Comparison of ENCODE assay signal across 16 cellular contexts in the genomic region with DNA sequence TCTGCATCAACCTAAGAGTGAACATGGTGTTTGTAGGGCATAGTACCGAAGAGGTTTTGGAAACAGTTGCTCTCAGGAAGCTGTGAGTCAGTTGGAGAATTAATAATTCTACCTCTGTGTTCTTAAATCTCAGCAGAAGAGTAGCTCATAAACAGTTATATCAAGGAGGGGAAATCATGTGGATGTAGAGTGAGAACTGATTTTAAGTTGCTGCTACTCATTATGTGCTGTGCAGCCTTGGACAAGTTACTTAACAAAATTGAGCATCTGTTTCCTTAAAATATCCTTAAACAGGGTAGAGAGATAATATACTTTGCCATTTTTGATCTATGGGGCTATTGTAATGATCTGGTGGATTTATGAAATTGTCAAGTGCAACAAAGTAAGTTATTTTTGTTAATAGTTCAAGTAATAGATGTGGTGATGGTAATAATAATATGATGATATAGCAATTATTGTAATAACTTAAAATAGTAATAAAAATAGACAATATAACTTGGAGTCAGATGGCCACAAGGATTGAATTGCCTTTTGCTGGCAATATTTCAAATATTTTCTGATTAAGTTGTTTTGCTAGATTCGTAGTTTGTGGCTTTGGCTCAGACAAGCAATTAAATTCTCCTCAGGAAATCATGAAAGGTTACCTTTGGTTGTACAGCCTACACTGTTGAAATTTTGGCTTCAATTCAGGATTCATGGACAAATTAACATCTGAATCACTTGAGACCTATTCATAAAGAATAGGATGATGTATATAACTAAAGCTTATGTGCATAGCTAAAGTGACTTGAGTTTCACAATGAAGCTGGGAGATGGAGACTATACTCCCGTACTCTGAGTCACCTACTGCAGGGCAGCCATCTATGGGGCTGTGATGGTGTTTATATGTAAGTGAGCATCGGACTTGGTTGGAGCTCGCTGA.
DNase-seq lines count a peak whose midpoint lies in the region; ATAC-seq and TF ChIP-seq lines count a peak whose summit lies in the region.
"Had no signal": no experiment of that assay in that cellular context is flagged by ENCODE, and none has a peak within 500 bp of the region (broad histone marks: within the 10 kb centered on the region; RNA-seq: fewer than 3 reads in every experiment).

No MANE protein-coding gene starts in this region.

- peaks cover 6% of the 10 kb centered on the region for H3K27me3 Mint-ChIP-seq in GM23338 (ENCODE audit: insufficient read depth, low read depth, poor library complexity)

- peaks cover 14% of the 10 kb centered on the region for H3K9me3 Mint-ChIP-seq in GM23338

- H4K20me1 ChIP-seq in GM23338 (replicated peaks; ENCODE audit: insufficient read depth), result no peaks in the 10 kb centered on the region

- H3K27ac Mint-ChIP-seq in GM23338, result no peak overlapping the region
- H3K27ac Mint-ChIP-seq: activated CD4-positive, alpha-beta T cell treated with anti-CD3 and anti-CD28 coated beads for 36 hours had no signal

- no peaks in the 10 kb centered on the region for H3K36me3 ChIP-seq in GM23338 (ENCODE audit: insufficient read depth)
- H3K36me3 ChIP-seq: heart left ventricle, right atrium auricular region had no signal

- H3K4me3 Mint-ChIP-seq in GM23338, result no peak overlapping the region
- H3K4me3 Mint-ChIP-seq: activated CD4-positive, alpha-beta T cell treated with anti-CD3 and anti-CD28 coated beads for 36 hours had no signal

- no peaks in the 10 kb centered on the region for H3K9me2 ChIP-seq in GM23338 (ENCODE audit: insufficient read depth)

- no peak overlapping the region for H3K27ac ChIP-seq in GM23338 (ENCODE audit: low read depth)
- H3K27ac ChIP-seq: right atrium auricular region had no signal

- H3K27me3 ChIP-seq in GM23338 (ENCODE audit: insufficient read depth), result no peaks in the 10 kb centered on the region
- H3K27me3 ChIP-seq: heart left ventricle, right atrium auricular region had no signal

- H2AFZ ChIP-seq in GM23338, result no peak overlapping the region

- H3K79me2 ChIP-seq in GM23338 (replicated peaks; ENCODE audit: insufficient read depth), result no peaks in the 10 kb centered on the region

- H3K4me2 ChIP-seq in GM23338, result no peak overlapping the region

- TF ChIP-seq CTCF in epithelial cell of esophagus (IDR thresholded peaks at IDR 0.05; ENCODE audit: insufficient read depth, low read depth, low read length, missing control alignments), result no peak
- no peak for TF ChIP-seq CTCF in retinal pigment epithelial cell (conservative IDR thresholded peaks at IDR 0.05; ENCODE audit: low read depth, low read length)
- no peak for TF ChIP-seq CTCF in GM23338 (conservative IDR thresholded peaks at IDR 0.05; ENCODE audit: low read depth in 2 of 2)

- DNase-seq in ELR (ENCODE audit: low read depth), result peak; percentile 76
- DNase-seq in NCI-H69 (lab: John Stamatoyannopoulos, UW), result peak; percentile 12
- peak; percentile 80 for DNase-seq in epithelial cell of esophagus (ENCODE audit: low read depth)
- DNase-seq in retinal pigment epithelial cell (ENCODE audit: low read depth), result peak; percentile 97
- DNase-seq in NCI-H2029 (lab: John Stamatoyannopoulos, UW), result no peak
- DNase-seq in GM23338 (ENCODE audit: low spot score), result no peak
- DNase-seq in activated CD8-positive, alpha-beta memory T cell treated with anti-CD3 and anti-CD28 coated beads, Interleukin-2, amount 50 U/mL, for 48 hours, result no peak
- DNase-seq: activated CD4-positive, alpha-beta T cell treated with anti-CD3 and anti-CD28 coated beads for 36 hours; activated effector memory CD4-positive, alpha-beta T cell treated with Interleukin-2 at 50 U/mL for 16 hours; DND-41; heart left ventricle; KG1; NCI-H345; SIG-M5 had no signal

- H3K4me1 ChIP-seq in GM23338 (ENCODE audit: insufficient read depth), result no peaks in the 10 kb centered on the region
- H3K4me1 ChIP-seq: right atrium auricular region had no signal

- H3K36me3 Mint-ChIP-seq in GM23338 (ENCODE audit: low read depth), result peaks cover 21% of the 10 kb centered on the region

- H3F3A ChIP-seq in GM23338 (replicated peaks; ENCODE audit: low read depth), result no peaks in the 10 kb centered on the region

- H3K4me3 ChIP-seq in epithelial cell of esophagus (ENCODE audit: low read length), result no peak overlapping the region
- no peak overlapping the region for H3K4me3 ChIP-seq in retinal pigment epithelial cell (ENCODE audit: low read length)
- no peak overlapping the region for H3K4me3 ChIP-seq in GM23338
- H3K4me3 ChIP-seq: heart left ventricle, right atrium auricular region had no signal

- H3K4me1 Mint-ChIP-seq in GM23338, result no peaks in the 10 kb centered on the region; the same call in 2 of the 3 replicates
- H3K4me1 Mint-ChIP-seq: activated CD4-positive, alpha-beta T cell treated with anti-CD3 and anti-CD28 coated beads for 36 hours had no signal

- no peak for ATAC-seq in GM23338
- no peak for ATAC-seq in GM18519 (IDR thresholded peaks at IDR 0.05; ENCODE audit: low FRiP score, unreplicated experiment)
- ATAC-seq: activated CD4-positive, alpha-beta T cell treated with anti-CD3 and anti-CD28 coated beads for 36 hours had no signal

TF ChIP-seq in GM23338, 12 proteins besides CTCF, POLR2A, EP300 and RAD21 (continues in another document):
- TF ChIP-seq JUNB (IDR thresholded peaks at IDR 0.05; ENCODE audit: unreplicated experiment) (no peak), STAT1 (IDR thresholded peaks at IDR 0.05; ENCODE audit: unreplicated experiment) (no peak), EZH2phosphoT487 (IDR thresholded peaks at IDR 0.05; ENCODE audit: unreplicated experiment) (no peak), ZNF114 (CRISPR knock-in tag; IDR thresholded peaks at IDR 0.05) (no peak), ZNF331 (CRISPR knock-in tag; IDR thresholded peaks at IDR 0.05; ENCODE audit: low read depth) (no peak)
- TF ChIP-seq, protein P1, sequence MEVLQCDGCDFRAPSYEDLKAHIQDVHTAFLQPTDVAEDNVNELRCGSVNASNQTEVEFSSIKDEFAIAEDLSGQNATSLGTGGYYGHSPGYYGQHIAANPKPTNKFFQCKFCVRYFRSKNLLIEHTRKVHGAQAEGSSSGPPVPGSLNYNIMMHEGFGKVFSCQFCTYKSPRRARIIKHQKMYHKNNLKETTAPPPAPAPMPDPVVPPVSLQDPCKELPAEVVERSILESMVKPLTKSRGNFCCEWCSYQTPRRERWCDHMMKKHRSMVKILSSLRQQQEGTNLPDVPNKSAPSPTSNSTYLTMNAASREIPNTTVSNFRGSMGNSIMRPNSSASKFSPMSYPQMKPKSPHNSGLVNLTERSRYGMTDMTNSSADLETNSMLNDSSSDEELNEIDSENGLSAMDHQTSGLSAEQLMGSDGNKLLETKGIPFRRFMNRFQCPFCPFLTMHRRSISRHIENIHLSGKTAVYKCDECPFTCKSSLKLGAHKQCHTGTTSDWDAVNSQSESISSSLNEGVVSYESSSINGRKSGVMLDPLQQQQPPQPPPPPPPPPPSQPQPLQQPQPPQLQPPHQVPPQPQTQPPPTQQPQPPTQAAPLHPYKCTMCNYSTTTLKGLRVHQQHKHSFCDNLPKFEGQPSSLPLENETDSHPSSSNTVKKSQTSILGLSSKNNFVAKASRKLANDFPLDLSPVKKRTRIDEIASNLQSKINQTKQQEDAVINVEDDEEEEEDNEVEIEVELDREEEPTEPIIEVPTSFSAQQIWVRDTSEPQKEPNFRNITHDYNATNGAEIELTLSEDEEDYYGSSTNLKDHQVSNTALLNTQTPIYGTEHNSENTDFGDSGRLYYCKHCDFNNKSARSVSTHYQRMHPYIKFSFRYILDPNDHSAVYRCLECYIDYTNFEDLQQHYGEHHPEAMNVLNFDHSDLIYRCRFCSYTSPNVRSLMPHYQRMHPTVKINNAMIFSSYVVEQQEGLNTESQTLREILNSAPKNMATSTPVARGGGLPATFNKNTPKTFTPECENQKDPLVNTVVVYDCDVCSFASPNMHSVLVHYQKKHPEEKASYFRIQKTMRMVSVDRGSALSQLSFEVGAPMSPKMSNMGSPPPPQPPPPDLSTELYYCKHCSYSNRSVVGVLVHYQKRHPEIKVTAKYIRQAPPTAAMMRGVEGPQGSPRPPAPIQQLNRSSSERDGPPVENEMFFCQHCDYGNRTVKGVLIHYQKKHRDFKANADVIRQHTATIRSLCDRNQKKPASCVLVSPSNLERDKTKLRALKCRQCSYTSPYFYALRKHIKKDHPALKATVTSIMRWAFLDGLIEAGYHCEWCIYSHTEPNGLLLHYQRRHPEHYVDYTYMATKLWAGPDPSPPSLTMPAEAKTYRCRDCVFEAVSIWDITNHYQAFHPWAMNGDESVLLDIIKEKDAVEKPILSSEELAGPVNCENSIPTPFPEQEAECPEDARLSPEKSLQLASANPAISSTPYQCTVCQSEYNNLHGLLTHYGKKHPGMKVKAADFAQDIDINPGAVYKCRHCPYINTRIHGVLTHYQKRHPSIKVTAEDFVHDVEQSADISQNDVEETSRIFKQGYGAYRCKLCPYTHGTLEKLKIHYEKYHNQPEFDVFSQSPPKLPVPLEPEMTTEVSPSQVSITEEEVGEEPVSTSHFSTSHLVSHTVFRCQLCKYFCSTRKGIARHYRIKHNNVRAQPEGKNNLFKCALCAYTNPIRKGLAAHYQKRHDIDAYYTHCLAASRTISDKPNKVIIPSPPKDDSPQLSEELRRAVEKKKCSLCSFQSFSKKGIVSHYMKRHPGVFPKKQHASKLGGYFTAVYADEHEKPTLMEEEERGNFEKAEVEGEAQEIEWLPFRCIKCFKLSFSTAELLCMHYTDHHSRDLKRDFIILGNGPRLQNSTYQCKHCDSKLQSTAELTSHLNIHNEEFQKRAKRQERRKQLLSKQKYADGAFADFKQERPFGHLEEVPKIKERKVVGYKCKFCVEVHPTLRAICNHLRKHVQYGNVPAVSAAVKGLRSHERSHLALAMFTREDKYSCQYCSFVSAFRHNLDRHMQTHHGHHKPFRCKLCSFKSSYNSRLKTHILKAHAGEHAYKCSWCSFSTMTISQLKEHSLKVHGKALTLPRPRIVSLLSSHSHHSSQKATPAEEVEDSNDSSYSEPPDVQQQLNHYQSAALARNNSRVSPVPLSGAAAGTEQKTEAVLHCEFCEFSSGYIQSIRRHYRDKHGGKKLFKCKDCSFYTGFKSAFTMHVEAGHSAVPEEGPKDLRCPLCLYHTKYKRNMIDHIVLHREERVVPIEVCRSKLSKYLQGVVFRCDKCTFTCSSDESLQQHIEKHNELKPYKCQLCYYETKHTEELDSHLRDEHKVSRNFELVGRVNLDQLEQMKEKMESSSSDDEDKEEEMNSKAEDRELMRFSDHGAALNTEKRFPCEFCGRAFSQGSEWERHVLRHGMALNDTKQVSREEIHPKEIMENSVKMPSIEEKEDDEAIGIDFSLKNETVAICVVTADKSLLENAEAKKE (CRISPR knock-in tag; IDR thresholded peaks at IDR 0.05), result no peak
- TF ChIP-seq, protein P2, sequence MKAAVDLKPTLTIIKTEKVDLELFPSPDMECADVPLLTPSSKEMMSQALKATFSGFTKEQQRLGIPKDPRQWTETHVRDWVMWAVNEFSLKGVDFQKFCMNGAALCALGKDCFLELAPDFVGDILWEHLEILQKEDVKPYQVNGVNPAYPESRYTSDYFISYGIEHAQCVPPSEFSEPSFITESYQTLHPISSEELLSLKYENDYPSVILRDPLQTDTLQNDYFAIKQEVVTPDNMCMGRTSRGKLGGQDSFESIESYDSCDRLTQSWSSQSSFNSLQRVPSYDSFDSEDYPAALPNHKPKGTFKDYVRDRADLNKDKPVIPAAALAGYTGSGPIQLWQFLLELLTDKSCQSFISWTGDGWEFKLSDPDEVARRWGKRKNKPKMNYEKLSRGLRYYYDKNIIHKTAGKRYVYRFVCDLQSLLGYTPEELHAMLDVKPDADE (IDR thresholded peaks at IDR 0.05), result no peak

Comparison
In these comparisons a context has a peak if more than half of its experiments do, and no peak if none do; other contexts are left out.
1. DNase-seq: peak in ELR (single experiment), NCI-H69 (single experiment), epithelial cell of esophagus (single experiment) and retinal pigment epithelial cell (single experiment); none in NCI-H2029 (single experiment), GM23338 (single experiment) and activated CD8-positive, alpha-beta memory T cell treated with anti-CD3 and anti-CD28 coated beads, Interleukin-2, amount 50 U/mL, for 48 hours (single experiment).